Comparison of ENCODE assay signal across 9 cellular contexts in genomic region chr20:46111028-46111835, GRCh38. TPM values are rescaled to one million over a fixed set of nuclear protein-coding genes. Genes with fewer than 3 reads are reported as not detected.
DNase-seq lines count a peak whose midpoint lies in the region; ATAC-seq and TF ChIP-seq lines count a peak whose summit lies in the region.
"Had no signal": no experiment of that assay in that cellular context is flagged by ENCODE, and none has a peak within 500 bp of the region (broad histone marks: within the 10 kb centered on the region; RNA-seq: fewer than 3 reads in every experiment).

No MANE protein-coding gene starts in this region.

- H2AFZ ChIP-seq in KMS-11 (ENCODE audit: low read depth), result no peak overlapping the region

- DNase-seq in heart right ventricle (peak in 1 of 2 donors; percentile 42), activated gamma-delta T cell (lab: John Stamatoyannopoulos, UW) (no peak), NCI-H1105 treated with DMSO at 0.1 percent for 48 hours (lab: John Stamatoyannopoulos, UW) (no peak), GM19240 (ENCODE audit: insufficient read length, low spot score) (no peak), hepatic stellate cell (ENCODE audit: low spot score) (no peak)

- peak overlapping the region in 3 of 11 experiments; percentile 1 to 51 (median 27); a peak in 3 of 22 replicates for H3K9ac ChIP-seq in BLaER1 treated with 17β-estradiol and CSF1 and Interleukin-3, amounts not matched to agents 10 nM and 100 nM
- no peak overlapping the region for H3K9ac ChIP-seq in KMS-11

- peak overlapping the region in 9 of 11 experiments; percentile 25 to 73 (median 49); a peak in 16 of 22 replicates for H3K27ac ChIP-seq in BLaER1 treated with 17β-estradiol and CSF1 and Interleukin-3, amounts not matched to agents 10 nM and 100 nM
- H3K27ac ChIP-seq in KMS-11, result no peak overlapping the region
- peak overlapping the region in 1 of 10 donors; percentile 65 for H3K27ac ChIP-seq in heart right ventricle
- H3K27ac ChIP-seq: SK-N-MC had no signal

- TF ChIP-seq CTCF in KMS-11 (conservative IDR thresholded peaks at IDR 0.05; ENCODE audit: low read depth, low read length) (no peak), heart right ventricle (IDR thresholded peaks at IDR 0.05) (no peak)

- ATAC-seq in GM19397 (IDR thresholded peaks at IDR 0.05; ENCODE audit: unreplicated experiment) (peak; percentile 38), heart right ventricle (peak; percentile 55 to 88 (median 86))

- WGBS in heart right ventricle, 2 donors, result 49 to 51% methylated on average over 5 of the region's 5 CpGs

- H3K79me2 ChIP-seq in KMS-11 (ENCODE audit: insufficient read depth, low read depth), result no peaks in the 10 kb centered on the region

- peak overlapping the region in 1 of 10 experiments; percentile 0; a peak in 1 of 20 replicates for H3K4me3 ChIP-seq in BLaER1 treated with 17β-estradiol and CSF1 and Interleukin-3, amounts not matched to agents 10 nM and 100 nM
- H3K4me3 ChIP-seq in KMS-11 (IDR thresholded peaks at IDR 0.05; ENCODE audit: insufficient read depth, low read depth, low read length), result no peak overlapping the region
- no peak overlapping the region for H3K4me3 ChIP-seq in heart right ventricle
- H3K4me3 ChIP-seq: SK-N-MC had no signal

- intact Hi-C loops in heart right ventricle (cut with DNase I), result no loop called here

- peak overlapping the region; percentile 10 to 87 (median 68); a peak in 20 of 22 replicates for H3K4me2 ChIP-seq in BLaER1 treated with 17β-estradiol and CSF1 and Interleukin-3, amounts not matched to agents 10 nM and 100 nM
- peak overlapping the region; percentile 68 for H3K4me2 ChIP-seq in KMS-11

- no peaks in the 10 kb centered on the region for H3K27me3 ChIP-seq in BLaER1 treated with 17β-estradiol and CSF1 and Interleukin-3, amounts not matched to agents 10 nM and 100 nM
- peaks cover 86% of the 10 kb centered on the region for H3K27me3 ChIP-seq in KMS-11 (ENCODE audit: insufficient read depth, low read depth)
- peaks cover 0 to 54% (median 20%) of the 10 kb centered on the region in 7 donors for H3K27me3 ChIP-seq in heart right ventricle

- H3K36me3 ChIP-seq in BLaER1 treated with 17β-estradiol and CSF1 and Interleukin-3, amounts not matched to agents 10 nM and 100 nM, result no peaks in the 10 kb centered on the region
- no peaks in the 10 kb centered on the region for H3K36me3 ChIP-seq in KMS-11 (ENCODE audit: insufficient read depth)
- H3K36me3 ChIP-seq in heart right ventricle, result no peaks in the 10 kb centered on the region

- H4K20me1 ChIP-seq in BLaER1 treated with 17β-estradiol and CSF1 and Interleukin-3, amounts not matched to agents 10 nM and 100 nM, result no peaks in the 10 kb centered on the region
- H4K20me1 ChIP-seq in KMS-11 (ENCODE audit: insufficient read depth), result no peaks in the 10 kb centered on the region

- peaks cover 6 to 77% (median 31%) of the 10 kb centered on the region in 10 experiments; a peak in 19 of 20 replicates for H3K4me1 ChIP-seq in BLaER1 treated with 17β-estradiol and CSF1 and Interleukin-3, amounts not matched to agents 10 nM and 100 nM
- H3K4me1 ChIP-seq in KMS-11 (ENCODE audit: low read depth, poor library complexity, severe bottlenecking) (peaks cover 33% of the 10 kb centered on the region), heart right ventricle (peaks cover 0 to 26% (median 0%) of the 10 kb centered on the region in 9 donors)

- no peaks in the 10 kb centered on the region for H3K9me3 ChIP-seq in BLaER1 treated with 17β-estradiol and CSF1 and Interleukin-3, amounts not matched to agents 10 nM and 100 nM (replicated peaks in 1 of 11)
- H3K9me3 ChIP-seq in heart right ventricle, result no peaks in the 10 kb centered on the region

RNA-seq across cellular contexts. Expression of gene CD40, which starts 6.9 kb away (rescaled TPM):
- total RNA-seq in heart right ventricle, result 10 to 100 TPM in 1 of 10 donors, 1 to 10 TPM in 9; 2.6 to 25.0 (median 5.9) TPM
- 1 to 10 TPM; 7.9 to 9.3 TPM for polyA plus RNA-seq in heart right ventricle

RNA-seq across cellular contexts. Expression of gene NCOA5, which starts 21.5 kb away (rescaled TPM):
- total RNA-seq in heart right ventricle, result 10 to 100 TPM; 10.3 to 22.5 (median 11.6) TPM
- polyA plus RNA-seq in heart right ventricle, result 1 to 10 TPM; 7.6 to 8.4 TPM
